ENCODE assay signal across 32 cellular contexts in the genomic region with DNA sequence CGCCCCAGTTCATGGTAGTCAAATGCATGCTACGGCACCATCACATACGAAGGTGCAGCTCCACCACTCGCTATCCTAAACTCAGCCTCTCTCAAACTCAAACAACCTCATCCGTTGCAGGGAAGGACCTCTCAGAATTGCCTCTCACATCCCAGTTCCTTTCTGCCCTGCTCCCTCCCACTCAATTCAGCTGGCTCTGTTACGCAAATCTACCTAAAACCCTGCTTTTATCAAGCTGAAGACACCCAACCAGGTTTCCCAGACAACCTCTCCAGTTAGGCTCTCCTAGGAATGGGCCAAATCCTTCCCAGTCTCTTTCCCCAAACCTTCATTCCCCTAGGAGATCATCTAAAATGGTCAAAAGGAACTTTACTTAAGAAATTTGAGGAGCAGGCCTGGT.
DNase-seq lines count a peak whose midpoint lies in the region; ATAC-seq, FAIRE-seq and TF ChIP-seq lines count a peak whose summit lies in the region.
"Had no signal": no experiment of that assay in that cellular context is flagged by ENCODE, and none has a peak within 500 bp of the region (broad histone marks: within the 10 kb centered on the region; RNA-seq: fewer than 3 reads in every experiment).

No MANE protein-coding gene starts in this region.

- CTCF ChIA-PET in RWPE1 (lab: Yijun Ruan, JAX), result no interaction called here

- TF ChIP-seq CTCF in RWPE1 (conservative IDR thresholded peaks at IDR 0.05; ENCODE audit: low read depth), result no peak

- no peak overlapping the region for H3K4me3 ChIP-seq in iPS DF 6.9 (ENCODE audit: low read length)
- H3K4me3 ChIP-seq: HAP-1, right atrium auricular region, suprapubic skin, upper lobe of right lung had no signal

- no peaks in the 10 kb centered on the region for H3K27me3 ChIP-seq in iPS DF 6.9 (ENCODE audit: control insufficient read depth, insufficient read depth, low read length)
- H3K27me3 ChIP-seq: neutrophil, right atrium auricular region, suprapubic skin, upper lobe of right lung had no signal

- H3K9me3 Mint-ChIP-seq in activated T-cell treated with anti-CD3 and anti-CD28 coated beads, Interleukin-2, amount 50 U/mL, for 24 hours, result no peaks in the 10 kb centered on the region
- H3K9me3 Mint-ChIP-seq: activated naive CD8-positive, alpha-beta T cell treated with anti-CD3 and anti-CD28 coated beads, Interleukin-2, amount 10 ng/mL, durations not matched to agents 7 days and 5 days; CD4-positive, CD25-positive, alpha-beta regulatory T cell had no signal

- H3K27me3 Mint-ChIP-seq in activated T-cell treated with anti-CD3 and anti-CD28 coated beads, Interleukin-2, amount 50 U/mL, for 24 hours, result no peaks in the 10 kb centered on the region
- H3K27me3 Mint-ChIP-seq: activated CD4-positive, alpha-beta T cell treated with anti-CD3 and anti-CD28 coated beads for 36 hours; activated naive CD8-positive, alpha-beta T cell treated with anti-CD3 and anti-CD28 coated beads, Interleukin-2, amount 10 ng/mL, durations not matched to agents 7 days and 5 days; CD4-positive, CD25-positive, alpha-beta regulatory T cell had no signal

- peak overlapping the region; percentile 31 for H3K27ac Mint-ChIP-seq in activated T-cell treated with anti-CD3 and anti-CD28 coated beads, Interleukin-2, amount 50 U/mL, for 24 hours
- H3K27ac Mint-ChIP-seq: activated CD4-positive, alpha-beta T cell treated with anti-CD3 and anti-CD28 coated beads for 36 hours; activated naive CD8-positive, alpha-beta T cell treated with anti-CD3 and anti-CD28 coated beads, Interleukin-2, amount 10 ng/mL, durations not matched to agents 7 days and 5 days had no signal

- FAIRE-seq in GM12892 (lab: Jason Lieb, UNC), result no peak
- FAIRE-seq: bronchial epithelial cell, colon, GM18507, small intestine had no signal

- H3K4me1 Mint-ChIP-seq in activated T-cell treated with anti-CD3 and anti-CD28 coated beads, Interleukin-2, amount 50 U/mL, for 24 hours (ENCODE audit: low read depth), result peaks cover 25% of the 10 kb centered on the region

- ATAC-seq in GM18861 (IDR thresholded peaks at IDR 0.05; ENCODE audit: unreplicated experiment) (no peak), GM21423 (IDR thresholded peaks at IDR 0.05; ENCODE audit: unreplicated experiment) (no peak)
- ATAC-seq: activated CD4-positive, alpha-beta T cell treated with anti-CD3 and anti-CD28 coated beads for 36 hours; Panc1; upper lobe of right lung had no signal

- no peak for DNase-seq in activated T-cell treated with anti-CD3 and anti-CD28 coated beads, Interleukin-2, amount 50 U/mL, for 24 hours
- DNase-seq in activated T-cell treated with anti-CD3 and anti-CD28 coated beads for 4 hours (no peak), RWPE1 (ENCODE audit: low spot score) (no peak), iPS DF 6.9 (ENCODE audit: low read depth, low spot score) (peak; percentile 25), GM12892 (ENCODE audit: insufficient read length) (no peak), AG08395 (ENCODE audit: low spot score) (no peak)
- DNase-seq: 8988T; activated CD4-positive, alpha-beta T cell treated with anti-CD3 and anti-CD28 coated beads for 36 hours; activated effector memory CD4-positive, alpha-beta T cell treated with Interleukin-2 at 50 U/mL for 16 hours; activated naive CD8-positive, alpha-beta T cell treated with anti-CD3 and anti-CD28 coated beads, Interleukin-2, amount 10 ng/mL, durations not matched to agents 7 days and 5 days; CD4-positive, CD25-positive, alpha-beta regulatory T cell; effector CD4-positive, alpha-beta T cell; hippocampal formation; NCI-H1105; NCI-H187 treated with DMSO at 0.1 percent for 48 hours; NCI-H2171 treated with DMSO at 0.1 percent for 48 hours; NCI-H526; NK-92 treated with Interleukin-12 subunit alpha and Interleukin-12 subunit beta, amount 100 ng/mL, for 24 hours; SHP77; small intestine; stimulated activated naive CD4-positive, alpha-beta T cell; upper lobe of right lung had no signal

- H3K27ac ChIP-seq in RWPE1 (peak overlapping the region; percentile 45), iPS DF 6.9 (ENCODE audit: low read length) (no peak overlapping the region)
- H3K27ac ChIP-seq: neutrophil, right atrium auricular region, suprapubic skin, upper lobe of right lung had no signal

- WGBS in iPS DF 6.9 (ENCODE audit: insufficient coverage, insufficient read length), result no CpG with 5 or more reads among the region's 6 CpGs

- peaks cover 2% of the 10 kb centered on the region; the same call in 1 of the 2 replicates for H3K4me1 ChIP-seq in iPS DF 6.9 (ENCODE audit: control insufficient read depth, insufficient read depth, low read length)
- H3K4me1 ChIP-seq: upper lobe of right lung had no signal

- no peaks in the 10 kb centered on the region for H3K9me3 ChIP-seq in iPS DF 6.9 (ENCODE audit: control insufficient read depth, insufficient read depth, low read length)
- H3K9me3 ChIP-seq: HAP-1, neutrophil, right atrium auricular region, suprapubic skin, upper lobe of right lung had no signal

- H3K36me3 ChIP-seq in iPS DF 6.9 (ENCODE audit: control insufficient read depth, insufficient read depth, low read length), result no peaks in the 10 kb centered on the region
- H3K36me3 ChIP-seq: neutrophil, right atrium auricular region, upper lobe of right lung had no signal

- no peak overlapping the region for H3K4me3 Mint-ChIP-seq in activated T-cell treated with anti-CD3 and anti-CD28 coated beads, Interleukin-2, amount 50 U/mL, for 24 hours
- H3K4me3 Mint-ChIP-seq: activated CD4-positive, alpha-beta T cell treated with anti-CD3 and anti-CD28 coated beads for 36 hours; activated naive CD8-positive, alpha-beta T cell treated with anti-CD3 and anti-CD28 coated beads, Interleukin-2, amount 10 ng/mL, durations not matched to agents 7 days and 5 days; CD4-positive, CD25-positive, alpha-beta regulatory T cell had no signal

- no peak for TF ChIP-seq POLR2A in GM12892 (IDR thresholded peaks at IDR 0.05; ENCODE audit: low read depth, low read length)

- H3K36me3 Mint-ChIP-seq in activated T-cell treated with anti-CD3 and anti-CD28 coated beads, Interleukin-2, amount 50 U/mL, for 24 hours (ENCODE audit: low read depth), result peaks cover 14% of the 10 kb centered on the region

- POLR2A ChIA-PET in RWPE1 (lab: Yijun Ruan, JAX; ENCODE audit: low non-redundant PET), result no interaction called here
